ENCODE assay signal across 4 cellular contexts in the genomic region with DNA sequence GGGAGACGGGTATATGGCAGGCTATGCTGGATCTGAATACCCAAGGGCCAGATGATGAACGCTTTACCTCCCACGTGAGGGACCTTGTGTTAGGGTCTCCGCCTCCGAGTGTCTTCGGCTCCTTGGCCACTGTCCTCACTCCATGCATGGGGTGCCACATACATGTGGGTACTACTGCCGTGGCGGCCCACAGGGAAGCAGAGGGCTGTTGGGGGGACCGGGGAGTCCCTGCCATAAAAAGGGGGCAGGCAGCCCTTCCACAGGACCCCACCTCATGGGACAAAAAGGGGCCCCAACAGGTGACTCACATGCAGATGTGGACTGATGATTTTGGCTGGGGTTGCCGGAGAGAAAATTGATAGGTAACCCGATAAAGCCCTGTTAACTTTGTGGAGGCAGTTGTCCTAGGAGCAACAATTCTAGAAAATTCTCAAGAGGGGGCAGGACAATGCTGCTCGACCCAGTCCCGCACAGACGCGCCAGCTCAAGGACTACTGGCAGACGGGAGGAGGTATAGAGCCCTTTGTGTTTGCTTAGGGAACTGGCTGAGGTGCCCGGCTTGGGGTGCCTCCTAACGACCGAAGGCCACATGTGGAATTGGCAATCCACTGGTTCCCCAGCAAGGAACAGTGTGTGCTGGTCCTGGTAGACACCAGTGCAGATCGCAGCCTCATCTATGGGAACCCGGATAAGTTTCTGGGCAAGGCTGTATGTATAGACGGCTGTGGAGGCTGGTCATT.
"Had no signal": no experiment of that assay in that cellular context is flagged by ENCODE, and none has a peak within 500 bp of the region (broad histone marks: within the 10 kb centered on the region; RNA-seq: fewer than 3 reads in every experiment).

No MANE protein-coding gene starts in this region.

- ATAC-seq: GM23338 had no signal

- H3K4me1 Mint-ChIP-seq: GM23338, H9 had no signal

- H3K4me3 Mint-ChIP-seq: GM23338, H9 had no signal

- DNase-seq: H9, HCEC 1CT, IMR-90 had no signal

- H3K4me3 ChIP-seq: GM23338 had no signal

- H3K27ac Mint-ChIP-seq: GM23338, H9 had no signal
